In the genomic region with DNA sequence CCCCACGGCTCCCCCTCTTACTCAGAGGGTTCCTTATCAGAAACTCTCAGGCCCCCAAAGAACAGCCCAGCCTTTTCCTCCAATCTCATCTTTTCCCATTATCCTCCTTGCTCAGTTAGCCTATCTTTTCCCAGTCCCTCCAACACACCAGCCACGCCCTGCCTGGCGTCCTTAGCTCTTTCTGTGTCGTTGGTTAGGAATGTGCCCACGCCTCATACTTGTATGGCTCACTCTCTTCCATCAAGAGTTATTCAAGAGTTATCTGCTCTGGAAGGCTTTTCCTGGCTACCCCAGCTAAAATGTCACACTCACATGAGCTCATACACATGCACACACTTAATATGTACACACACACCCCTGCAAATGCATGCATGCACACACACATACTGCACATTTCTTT, we compare ENCODE assay signal across 1 cellular context.
TF ChIP-seq lines count a peak whose summit lies in the region.

No MANE protein-coding gene starts in this region.

TF ChIP-seq in IMR-90, 13 proteins besides CTCF, POLR2A, EP300 and RAD21 (continued from another document):
- no peak for TF ChIP-seq MAFK (IDR thresholded peaks at IDR 0.05; ENCODE audit: low read depth, low read length)
